ENCODE assay signal across 29 cellular contexts in genomic region chr17:47815106-47815918, GRCh38. TPM values are rescaled to one million over a fixed set of nuclear protein-coding genes. Genes with fewer than 3 reads are reported as not detected.
"Had no signal": no experiment of that assay in that cellular context is flagged by ENCODE, and none has a peak within 500 bp of the region (broad histone marks: within the 10 kb centered on the region; RNA-seq: fewer than 3 reads in every experiment).

No MANE protein-coding gene starts in this region.

- DNase-seq: activated CD4-positive, alpha-beta T cell treated with anti-CD3 and anti-CD28 coated beads for 48 hours; activated CD4-positive, alpha-beta T cell treated with anti-CD3 and anti-CD28 coated beads, Interleukin-2, amount 50 U/mL, for 48 hours; activated CD8-positive, alpha-beta memory T cell treated with anti-CD3 and anti-CD28 coated beads for 24 hours; activated gamma-delta T cell treated with Interleukin-2 at 50 U/mL for 16 hours; cerebellar nuclear complex; dorsolateral prefrontal cortex; hypothalamus; immature natural killer cell; kidney; left colon; midbrain; naive thymus-derived CD4-positive, alpha-beta T cell; sigmoid colon; small intestine; stimulated activated CD4-positive, alpha-beta T cell treated with anti-CD3 and anti-CD28 coated beads, Interleukin-1b, Interleukin-23, amount 100 ng/mL, for 48 hours; stimulated activated CD4-positive, alpha-beta T cell treated with anti-CD3 and anti-CD28 coated beads, Interleukin-4, amount 100 ng/mL, for 4 hours; stimulated activated CD8-positive, alpha-beta memory T cell treated with anti-CD3 and anti-CD28 coated beads, Interleukin-4, amount 100 ng/mL, for 48 hours; stimulated activated naive B cell treated with anti-CD40 and anti-IgM and Interleukin-4, amounts not matched to agents 10 μg/mL and 1 μg/mL and 100 μg/mL, for 72 hours; T-helper 9 cell; WERI-Rb-1 had no signal

- ATAC-seq: activated CD4-positive, CD25-positive, alpha-beta regulatory T cell treated with anti-CD3 and anti-CD28 coated beads, Interleukin-2, amount 50 U/mL, for 24 hours; heart left ventricle; left colon; naive thymus-derived CD4-positive, alpha-beta T cell; stimulated activated naive B cell treated with anti-CD40 and anti-IgM and Interleukin-4, amounts not matched to agents 10 μg/mL and 1 μg/mL and 100 μg/mL, for 72 hours had no signal

- H3K9me3 Mint-ChIP-seq: activated naive CD4-positive, alpha-beta T cell treated with anti-CD3 and anti-CD28 coated beads, Interleukin-2, amount 50 U/mL, for 24 hours; immature natural killer cell; naive thymus-derived CD4-positive, alpha-beta T cell; stimulated activated naive B cell treated with anti-CD40 and anti-IgM and Interleukin-4, amounts not matched to agents 10 μg/mL and 1 μg/mL and 100 μg/mL, for 72 hours had no signal

- H3K27me3 Mint-ChIP-seq: activated naive CD4-positive, alpha-beta T cell treated with anti-CD3 and anti-CD28 coated beads, Interleukin-2, amount 50 U/mL, for 24 hours; naive thymus-derived CD4-positive, alpha-beta T cell; progenitor cell of endocrine pancreas; stimulated activated naive B cell treated with anti-CD40 and anti-IgM and Interleukin-4, amounts not matched to agents 10 μg/mL and 1 μg/mL and 100 μg/mL, for 72 hours had no signal

- H3K27ac Mint-ChIP-seq: activated naive CD4-positive, alpha-beta T cell treated with anti-CD3 and anti-CD28 coated beads, Interleukin-2, amount 50 U/mL, for 24 hours; stimulated activated naive B cell treated with anti-CD40 and anti-IgM and Interleukin-4, amounts not matched to agents 10 μg/mL and 1 μg/mL and 100 μg/mL, for 72 hours had no signal

- H3K36me3 ChIP-seq: breast epithelium had no signal

- H3K27ac ChIP-seq: breast epithelium, coronary artery, dorsolateral prefrontal cortex, heart left ventricle, sigmoid colon, tibial nerve, WERI-Rb-1 had no signal

- H3K27me3 ChIP-seq: breast epithelium, dorsolateral prefrontal cortex, heart left ventricle, sigmoid colon, tibial nerve had no signal

- H3K9me3 ChIP-seq: breast epithelium, heart left ventricle, sigmoid colon, tibial nerve had no signal

- H3K4me3 Mint-ChIP-seq: activated naive CD4-positive, alpha-beta T cell treated with anti-CD3 and anti-CD28 coated beads, Interleukin-2, amount 50 U/mL, for 24 hours; immature natural killer cell; naive thymus-derived CD4-positive, alpha-beta T cell; stimulated activated naive B cell treated with anti-CD40 and anti-IgM and Interleukin-4, amounts not matched to agents 10 μg/mL and 1 μg/mL and 100 μg/mL, for 72 hours had no signal

- H3K4me3 ChIP-seq: breast epithelium, coronary artery, dorsolateral prefrontal cortex, heart left ventricle, sigmoid colon, tibial nerve had no signal

- H3K4me1 ChIP-seq: breast epithelium had no signal

RNA-seq across cellular contexts. Expression of gene LRRC46, which starts 16.2 kb away (rescaled TPM):
- total RNA-seq: osteoblast, urinary bladder had no signal

RNA-seq across cellular contexts. Expression of gene SP6, which starts 35.7 kb away (rescaled TPM):
- polyA plus RNA-seq: immature natural killer cell had no signal
